19 cellular contexts compared by ENCODE assay signal in the genomic region with DNA sequence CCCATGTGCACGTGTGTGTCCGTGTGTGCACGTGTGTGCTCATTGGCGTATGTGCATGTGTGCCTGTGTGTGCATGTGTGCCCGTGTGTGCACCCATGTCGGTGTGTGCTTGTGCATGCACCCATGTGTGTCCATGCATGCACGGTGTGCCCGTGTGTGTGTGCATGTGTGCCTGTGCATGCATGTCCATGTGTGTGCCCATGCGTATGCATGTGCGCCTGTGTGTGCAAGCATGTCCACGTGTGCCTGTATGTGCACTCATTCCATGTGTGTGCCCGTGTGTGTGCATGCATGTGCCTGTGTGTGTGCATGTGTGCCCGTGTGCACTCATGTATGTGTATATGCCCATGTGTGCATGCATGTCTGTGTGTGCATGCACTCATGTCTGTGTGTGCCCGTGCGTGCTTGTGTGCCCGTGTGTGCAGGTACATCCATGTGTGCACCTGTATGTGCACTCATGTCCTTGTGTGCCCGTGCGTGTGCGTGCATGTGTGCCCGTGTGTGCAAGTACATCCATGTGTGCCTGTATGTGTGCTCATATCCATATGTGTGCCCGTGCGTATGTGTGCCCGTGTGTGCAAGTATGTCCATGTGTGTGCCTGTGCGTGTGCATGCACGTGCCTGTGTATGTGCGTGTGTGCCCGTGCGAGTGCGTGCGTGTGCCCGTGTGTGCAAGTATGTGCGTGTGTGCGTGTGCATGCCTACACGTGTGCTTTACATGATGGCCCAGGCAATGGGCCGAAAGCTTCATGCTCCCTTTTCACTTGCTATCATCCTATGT. TPM values are rescaled to one million over a fixed set of nuclear protein-coding genes. Genes with fewer than 3 reads are reported as not detected.
DNase-seq lines count a peak whose midpoint lies in the region; ATAC-seq and TF ChIP-seq lines count a peak whose summit lies in the region.
"Had no signal": no experiment of that assay in that cellular context is flagged by ENCODE, and none has a peak within 500 bp of the region (broad histone marks: within the 10 kb centered on the region; RNA-seq: fewer than 3 reads in every experiment).

No MANE protein-coding gene starts in this region.

- H3K27me3 Mint-ChIP-seq in activated T-helper 1 cell treated with anti-CD3 and anti-CD28 coated beads, Interleukin-12 subunit alpha, Interleukin-12 subunit beta, Interleukin-2, Interleukin-4 antibody, amounts not matched to agents 30 ng/mL and 10 ng/mL and 1 ng/mL, durations not matched to agents 14 hours and 24 hours and 36 hours (ENCODE audit: insufficient read depth): no peaks in the 10 kb centered on the region
- H3K27me3 Mint-ChIP-seq: CD4-positive, alpha-beta memory T cell had no signal

- ATAC-seq in left ventricle myocardium superior (no peak), lower lobe of right lung (no peak), upper lobe of left lung (ENCODE audit: low FRiP score in 2 of 2) (no peak)

- peaks cover 25% of the 10 kb centered on the region for H3K4me1 ChIP-seq in left ventricle myocardium inferior
- H3K4me1 ChIP-seq in lower lobe of right lung: peaks cover 18% of the 10 kb centered on the region
- H3K4me1 ChIP-seq in upper lobe of left lung: peaks cover 25 to 46% (median 29%) of the 10 kb centered on the region in 4 donors
- H3K4me1 ChIP-seq: HAP-1 had no signal

- 93 to 97% methylated on average over 18 to 35 of the region's 35 CpGs for WGBS in upper lobe of left lung, 2 donors

- H3K36me3 ChIP-seq in left ventricle myocardium inferior: no peaks in the 10 kb centered on the region
- H3K36me3 ChIP-seq in lower lobe of right lung: no peaks in the 10 kb centered on the region
- no peaks in the 10 kb centered on the region for H3K36me3 ChIP-seq in upper lobe of left lung
- H3K36me3 ChIP-seq: HAP-1 had no signal

- no peak for DNase-seq in left ventricle myocardium inferior
- DNase-seq in left ventricle myocardium superior: no peak
- DNase-seq in activated T-helper 1 cell treated with anti-CD3 and anti-CD28 coated beads, Interleukin-12 subunit alpha, Interleukin-12 subunit beta, Interleukin-2, Interleukin-4 antibody, amounts not matched to agents 30 ng/mL and 10 ng/mL and 1 ng/mL, durations not matched to agents 14 hours and 24 hours and 36 hours (ENCODE audit: low spot score): no peak
- DNase-seq in lower lobe of right lung: no peak
- DNase-seq in upper lobe of left lung: no peak
- DNase-seq in NCI-H1105 treated with DMSO at 0.1 percent for 48 hours (lab: John Stamatoyannopoulos, UW): no peak
- DNase-seq in germinal center (ENCODE audit: low spot score): no peak
- no peak for DNase-seq in NCI-H146 (lab: John Stamatoyannopoulos, UW)
- DNase-seq: DND-41, GDM1, NCI-H1436 treated with DMSO at 0.1 percent for 48 hours, NCI-H2227 treated with DMSO at 0.1 percent for 48 hours, NCI-H524 treated with DMSO at 0.1 percent for 48 hours, SIG-M5 had no signal

- H3K36me3 Mint-ChIP-seq in activated T-helper 1 cell treated with anti-CD3 and anti-CD28 coated beads, Interleukin-12 subunit alpha, Interleukin-12 subunit beta, Interleukin-2, Interleukin-4 antibody, amounts not matched to agents 30 ng/mL and 10 ng/mL and 1 ng/mL, durations not matched to agents 14 hours and 24 hours and 36 hours (ENCODE audit: low read depth): peaks cover 4% of the 10 kb centered on the region
- H3K36me3 Mint-ChIP-seq: CD4-positive, alpha-beta memory T cell had no signal

- TF ChIP-seq EP300 in upper lobe of left lung (IDR thresholded peaks at IDR 0.05): no peak

- H3K4me3 ChIP-seq in left ventricle myocardium inferior: no peak overlapping the region
- H3K4me3 ChIP-seq in lower lobe of right lung: no peak overlapping the region
- H3K4me3 ChIP-seq in upper lobe of left lung: no peak overlapping the region
- H3K4me3 ChIP-seq: HAP-1 had no signal

- H3K27ac ChIP-seq in left ventricle myocardium inferior (replicated peaks) (peak overlapping the region; percentile 66), lower lobe of right lung (peak overlapping the region; percentile 71), upper lobe of left lung (peak overlapping the region in 3 of 4 donors; percentile 7 to 90 (median 84))

- H3K27ac Mint-ChIP-seq in activated T-helper 1 cell treated with anti-CD3 and anti-CD28 coated beads, Interleukin-12 subunit alpha, Interleukin-12 subunit beta, Interleukin-2, Interleukin-4 antibody, amounts not matched to agents 30 ng/mL and 10 ng/mL and 1 ng/mL, durations not matched to agents 14 hours and 24 hours and 36 hours: peak overlapping the region; percentile 4

- intact Hi-C loops in left ventricle myocardium inferior (cut with micrococcal nuclease) (no loop called here), left ventricle myocardium superior (cut with micrococcal nuclease) (no loop called here), lower lobe of right lung (cut with DNase I) (no loop called here)
- intact Hi-C loops in activated T-helper 1 cell treated with anti-CD3 and anti-CD28 coated beads, Interleukin-12 subunit alpha, Interleukin-12 subunit beta, Interleukin-2, Interleukin-4 antibody, amounts not matched to agents 30 ng/mL and 10 ng/mL and 1 ng/mL, durations not matched to agents 14 hours and 24 hours and 36 hours (cut with micrococcal nuclease): no loop called here

- TF ChIP-seq CTCF in left ventricle myocardium inferior (IDR thresholded peaks at IDR 0.05; ENCODE audit: borderline replicate concordance) (no peak), lower lobe of right lung (IDR thresholded peaks at IDR 0.05) (no peak), upper lobe of left lung (IDR thresholded peaks at IDR 0.05) (no peak)

- no peaks in the 10 kb centered on the region for H3K9me3 ChIP-seq in left ventricle myocardium inferior (replicated peaks)
- no peaks in the 10 kb centered on the region for H3K9me3 ChIP-seq in lower lobe of right lung
- H3K9me3 ChIP-seq in upper lobe of left lung: no peaks in the 10 kb centered on the region
- H3K9me3 ChIP-seq: HAP-1 had no signal

- TF ChIP-seq POLR2A in upper lobe of left lung (IDR thresholded peaks at IDR 0.05): no peak

- H3K4me3 Mint-ChIP-seq in activated T-helper 1 cell treated with anti-CD3 and anti-CD28 coated beads, Interleukin-12 subunit alpha, Interleukin-12 subunit beta, Interleukin-2, Interleukin-4 antibody, amounts not matched to agents 30 ng/mL and 10 ng/mL and 1 ng/mL, durations not matched to agents 14 hours and 24 hours and 36 hours: no peak overlapping the region

- H3K4me1 Mint-ChIP-seq in activated T-helper 1 cell treated with anti-CD3 and anti-CD28 coated beads, Interleukin-12 subunit alpha, Interleukin-12 subunit beta, Interleukin-2, Interleukin-4 antibody, amounts not matched to agents 30 ng/mL and 10 ng/mL and 1 ng/mL, durations not matched to agents 14 hours and 24 hours and 36 hours (ENCODE audit: low read depth): peaks cover 18% of the 10 kb centered on the region

- H3K27me3 ChIP-seq in left ventricle myocardium inferior (ENCODE audit: low read depth) (peaks cover 46% of the 10 kb centered on the region), lower lobe of right lung (ENCODE audit: low read depth) (peaks cover 3% of the 10 kb centered on the region), upper lobe of left lung (no peaks in the 10 kb centered on the region)

- peaks cover 9% of the 10 kb centered on the region for H3K9me3 Mint-ChIP-seq in activated T-helper 1 cell treated with anti-CD3 and anti-CD28 coated beads, Interleukin-12 subunit alpha, Interleukin-12 subunit beta, Interleukin-2, Interleukin-4 antibody, amounts not matched to agents 30 ng/mL and 10 ng/mL and 1 ng/mL, durations not matched to agents 14 hours and 24 hours and 36 hours

RNA-seq across cellular contexts. Expression of a gene that starts 21.6 kb away (rescaled TPM):
- total RNA-seq in left ventricle myocardium inferior (0.14 TPM), left ventricle myocardium superior (0.62 TPM), lower lobe of right lung (11.3 TPM), upper lobe of left lung (10 to 100 TPM in 5 of 6 donors, 1 to 10 TPM in 1; 9.6 to 20.1 (median 13.1) TPM)
- total RNA-seq in activated T-helper 1 cell treated with anti-CD3 and anti-CD28 coated beads, Interleukin-12 subunit alpha, Interleukin-12 subunit beta, Interleukin-2, Interleukin-4 antibody, amounts not matched to agents 30 ng/mL and 10 ng/mL and 1 ng/mL, durations not matched to agents 14 hours and 24 hours and 36 hours: 21.5 and 24.3 TPM in 2 replicates
- total RNA-seq: OCI-LY7, RPMI7951 had no signal

RNA-seq across cellular contexts. Expression of a gene that starts 35.7 kb away (rescaled TPM):
- total RNA-seq in left ventricle myocardium inferior (not detected), left ventricle myocardium superior (not detected), lower lobe of right lung (not detected), upper lobe of left lung (not detected)
- total RNA-seq in activated T-helper 1 cell treated with anti-CD3 and anti-CD28 coated beads, Interleukin-12 subunit alpha, Interleukin-12 subunit beta, Interleukin-2, Interleukin-4 antibody, amounts not matched to agents 30 ng/mL and 10 ng/mL and 1 ng/mL, durations not matched to agents 14 hours and 24 hours and 36 hours: not detected in 2 replicates
- total RNA-seq: CD4-positive, alpha-beta memory T cell; HT-29; OCI-LY7; RPMI7951 had no signal

RNA-seq across cellular contexts. Expression of a gene that starts 45.3 kb away (rescaled TPM):
- total RNA-seq in left ventricle myocardium inferior (64.1 TPM), left ventricle myocardium superior (70.8 TPM), lower lobe of right lung (59.4 TPM), upper lobe of left lung (10 to 100 TPM; 16.8 to 83.9 (median 65.5) TPM)
- total RNA-seq in activated T-helper 1 cell treated with anti-CD3 and anti-CD28 coated beads, Interleukin-12 subunit alpha, Interleukin-12 subunit beta, Interleukin-2, Interleukin-4 antibody, amounts not matched to agents 30 ng/mL and 10 ng/mL and 1 ng/mL, durations not matched to agents 14 hours and 24 hours and 36 hours: 88.2 and 94.7 TPM in 2 replicates

RNA-seq across cellular contexts. Expression of a gene that starts 46.3 kb away (rescaled TPM):
- 14.2 TPM for total RNA-seq in left ventricle myocardium inferior
- 12.5 TPM for total RNA-seq in left ventricle myocardium superior
- 45.4 and 48.9 TPM in 2 replicates for total RNA-seq in activated T-helper 1 cell treated with anti-CD3 and anti-CD28 coated beads, Interleukin-12 subunit alpha, Interleukin-12 subunit beta, Interleukin-2, Interleukin-4 antibody, amounts not matched to agents 30 ng/mL and 10 ng/mL and 1 ng/mL, durations not matched to agents 14 hours and 24 hours and 36 hours
- 18.2 TPM for total RNA-seq in lower lobe of right lung
- total RNA-seq in upper lobe of left lung: 10 to 100 TPM; 13.4 to 92.2 (median 21.6) TPM
